Comparison of ENCODE assay signal across 15 cellular contexts in genomic region chr9:131815971-131816873, GRCh38.
DNase-seq lines count a peak whose midpoint lies in the region; ATAC-seq and TF ChIP-seq lines count a peak whose summit lies in the region.
"Had no signal": no experiment of that assay in that cellular context is flagged by ENCODE, and none has a peak within 500 bp of the region (broad histone marks: within the 10 kb centered on the region; RNA-seq: fewer than 3 reads in every experiment).

No MANE protein-coding gene starts in this region.

- H3K4me1 ChIP-seq in neural progenitor cell, result no peaks in the 10 kb centered on the region

- H3K27me3 ChIP-seq in neural progenitor cell, result no peaks in the 10 kb centered on the region

- H3K27ac ChIP-seq in neural progenitor cell, result no peak overlapping the region
- H3K27ac ChIP-seq: C4-2B had no signal

- H2AFZ ChIP-seq in neural progenitor cell (replicated peaks), result no peak overlapping the region

- H3K9me3 Mint-ChIP-seq in neural progenitor cell, result no peaks in the 10 kb centered on the region
- no peaks in the 10 kb centered on the region for H3K9me3 Mint-ChIP-seq in activated T-cell treated with anti-CD3 and anti-CD28 coated beads, Interleukin-2, amount 50 U/mL, for 4 hours
- H3K9me3 Mint-ChIP-seq: dendritic cell treated with granulocyte-macrophage colony-stimulating factor and Interleukin-4, amounts not matched to agents 40 ng/mL and 50 ng/mL, for 4 days; H9 had no signal

- H3K4me1 Mint-ChIP-seq in neural progenitor cell, result peaks cover 37% of the 10 kb centered on the region
- no peaks in the 10 kb centered on the region for H3K4me1 Mint-ChIP-seq in activated T-cell treated with anti-CD3 and anti-CD28 coated beads, Interleukin-2, amount 50 U/mL, for 4 hours (ENCODE audit: low read depth)

- no peaks in the 10 kb centered on the region for H4K20me1 ChIP-seq in neural progenitor cell (ENCODE audit: low read depth)

- TF ChIP-seq CTCF in neural progenitor cell (IDR thresholded peaks at IDR 0.05), result no peak

- no peaks in the 10 kb centered on the region for H3K36me3 Mint-ChIP-seq in neural progenitor cell
- H3K36me3 Mint-ChIP-seq in activated T-cell treated with anti-CD3 and anti-CD28 coated beads, Interleukin-2, amount 50 U/mL, for 4 hours (ENCODE audit: insufficient read depth), result no peaks in the 10 kb centered on the region

- no peak overlapping the region for H3K9ac ChIP-seq in neural progenitor cell

- H3K4me3 Mint-ChIP-seq in neural progenitor cell, result peak overlapping the region; percentile 33
- H3K4me3 Mint-ChIP-seq in activated T-cell treated with anti-CD3 and anti-CD28 coated beads, Interleukin-2, amount 50 U/mL, for 4 hours, result no peak overlapping the region
- H3K4me3 Mint-ChIP-seq: dendritic cell treated with granulocyte-macrophage colony-stimulating factor and Interleukin-4, amounts not matched to agents 40 ng/mL and 50 ng/mL, for 4 days; H9 had no signal

- H3K27me3 Mint-ChIP-seq in neural progenitor cell (ENCODE audit: insufficient read depth, low read depth), result peaks cover 19% of the 10 kb centered on the region
- H3K27me3 Mint-ChIP-seq in activated T-cell treated with anti-CD3 and anti-CD28 coated beads, Interleukin-2, amount 50 U/mL, for 4 hours (ENCODE audit: low read depth), result peaks cover 43% of the 10 kb centered on the region

- H3K27ac Mint-ChIP-seq in neural progenitor cell, result no peak overlapping the region
- H3K27ac Mint-ChIP-seq: dendritic cell treated with granulocyte-macrophage colony-stimulating factor and Interleukin-4, amounts not matched to agents 40 ng/mL and 50 ng/mL, for 4 days; H9 had no signal

- DNase-seq in NCI-H1092 treated with DMSO at 0.1 percent for 48 hours (lab: John Stamatoyannopoulos, UW), result peak; percentile 18
- no peak for DNase-seq in NCI-H1092 (lab: John Stamatoyannopoulos, UW)
- DNase-seq in NCI-H1694 treated with DMSO at 0.1 percent for 48 hours (lab: John Stamatoyannopoulos, UW), result peak; percentile 85
- peak; percentile 17 for DNase-seq in SW480 (ENCODE audit: low spot score)
- no peak for DNase-seq in neural progenitor cell (ENCODE audit: low spot score)
- DNase-seq in NCI-H2227 treated with DMSO at 0.1 percent for 48 hours (lab: John Stamatoyannopoulos, UW), result no peak
- DNase-seq in activated T-cell treated with anti-CD3 and anti-CD28 coated beads, Interleukin-2, amount 50 U/mL, for 4 hours, result no peak
- DNase-seq: 8988T; activated CD4-positive, CD25-positive, alpha-beta regulatory T cell; activated effector memory CD4-positive, alpha-beta T cell treated with anti-CD3 and anti-CD28 coated beads, Interleukin-2, amount 50 U/mL, for 16 hours; erythroblast; H9 had no signal

- H3F3A ChIP-seq in neural progenitor cell (ENCODE audit: low read depth), result no peaks in the 10 kb centered on the region

- H3K79me2 ChIP-seq in neural progenitor cell (ENCODE audit: low read depth), result no peaks in the 10 kb centered on the region

- H3K36me3 ChIP-seq in neural progenitor cell, result no peaks in the 10 kb centered on the region

- no peak overlapping the region for H3K4me3 ChIP-seq in neural progenitor cell

- H3K9me3 ChIP-seq in neural progenitor cell (ENCODE audit: low read depth), result no peaks in the 10 kb centered on the region

- no peak overlapping the region for H3K4me2 ChIP-seq in neural progenitor cell

- no peak for ATAC-seq in HG03460 (IDR thresholded peaks at IDR 0.05; ENCODE audit: unreplicated experiment)
- no peak for ATAC-seq in activated T-cell treated with anti-CD3 and anti-CD28 coated beads, Interleukin-2, amount 50 U/mL, for 4 hours

Comparison
In these comparisons a context has a peak if more than half of its experiments do, and no peak if none do; other contexts are left out.
1. DNase-seq: peak in NCI-H1092 treated with DMSO at 0.1 percent for 48 hours (single experiment), NCI-H1694 treated with DMSO at 0.1 percent for 48 hours (single experiment) and SW480 (single experiment); none in NCI-H1092 (single experiment), neural progenitor cell (single experiment), NCI-H2227 treated with DMSO at 0.1 percent for 48 hours (single experiment) and activated T-cell treated with anti-CD3 and anti-CD28 coated beads, Interleukin-2, amount 50 U/mL, for 4 hours (single experiment).